In genomic region chr7:139730746-139731612, GRCh38 we compare ENCODE assay signal across 8 cellular contexts. TPM values are rescaled to one million over a fixed set of nuclear protein-coding genes. Genes with fewer than 3 reads are reported as not detected.
DNase-seq lines count a peak whose midpoint lies in the region; ATAC-seq and TF ChIP-seq lines count a peak whose summit lies in the region.

No MANE protein-coding gene starts in this region.

- peaks cover 3 to 79% (median 30%) of the 10 kb centered on the region in 4 donors for H3K4me1 ChIP-seq in right lobe of liver

- 25% methylated on average over 14 of the region's 15 CpGs for WGBS in right lobe of liver (ENCODE audit: insufficient coverage, low coverage, low lambda C conversion rate, missing lambda C conversion rate)

- H3K27ac ChIP-seq in KOPT-K1 (ENCODE audit: low read depth, low read length, poor library complexity, severe bottlenecking): peak overlapping the region; percentile 22
- H3K27ac ChIP-seq in right lobe of liver: peak overlapping the region; percentile 25 to 78 (median 72)

- H3K36me3 ChIP-seq in KOPT-K1 (ENCODE audit: insufficient read depth, low read length): no peaks in the 10 kb centered on the region
- no peaks in the 10 kb centered on the region for H3K36me3 ChIP-seq in right lobe of liver
- no peaks in the 10 kb centered on the region for H3K36me3 ChIP-seq in H7 (replicated peaks; ENCODE audit: control insufficient read depth, insufficient read depth, low read length)

- ATAC-seq in right lobe of liver: peak; percentile 26 to 34 (median 29)

- TF ChIP-seq POLR2A in right lobe of liver (IDR thresholded peaks at IDR 0.05): peak; percentile 38

- intact Hi-C loops in right lobe of liver (cut with DNase I): no loop called here

- no peak overlapping the region for H3K4me3 ChIP-seq in astrocyte of the spinal cord (ENCODE audit: low read depth, low read length)
- H3K4me3 ChIP-seq in right lobe of liver: no peak overlapping the region
- no peak overlapping the region for H3K4me3 ChIP-seq in H7 (ENCODE audit: insufficient read depth, low read depth, low read length)

- H3K27me3 ChIP-seq in right lobe of liver (no peaks in the 10 kb centered on the region), H7 (ENCODE audit: control insufficient read depth, insufficient read depth, low read length) (no peaks in the 10 kb centered on the region)

- TF ChIP-seq CTCF in GM20000 (IDR thresholded peaks at IDR 0.05; ENCODE audit: extremely low read depth, missing control alignments): no peak
- no peak for TF ChIP-seq CTCF in astrocyte of the spinal cord (IDR thresholded peaks at IDR 0.05; ENCODE audit: low read depth, low read length)
- no peak for TF ChIP-seq CTCF in right lobe of liver (IDR thresholded peaks at IDR 0.05)

- DNase-seq in ACHN (peak; percentile 55), GM20000 (ENCODE audit: low spot score) (peak; percentile 30), astrocyte of the spinal cord (ENCODE audit: low read depth, low spot score) (peak; percentile 86), right lobe of liver (peak in 2 of 3 donors; percentile 62 to 71), H7 (no peak)
- DNase-seq in activated CD8-positive, alpha-beta memory T cell treated with anti-CD3 and anti-CD28 coated beads, Interleukin-2, amount 50 U/mL, for 48 hours: no peak
- DNase-seq in stimulated activated CD4-positive, alpha-beta T cell treated with anti-CD3 and anti-CD28 coated beads, Interleukin-1b, Interleukin-23, amount 100 ng/mL, for 48 hours: no peak

- in situ Hi-C loops in ACHN (cut with HindIII; ENCODE audit: low pct_ligation_motif_present, low pct_unique_long_range_greater_than_20kb, low sequenced_read_pairs): no loop called here
- in situ Hi-C loops in astrocyte of the spinal cord (cut with HindIII; ENCODE audit: low sequenced_read_pairs): no loop called here

- H3K9me3 ChIP-seq in KOPT-K1 (ENCODE audit: insufficient read depth, low read length, poor library complexity, severe bottlenecking) (no peaks in the 10 kb centered on the region), right lobe of liver (no peaks in the 10 kb centered on the region)

RNA-seq across cellular contexts. Expression of gene HIPK2, which starts 46.8 kb away (rescaled TPM):
- 10 to 100 TPM; 48.5 to 68.0 (median 59.6) TPM for total RNA-seq in right lobe of liver
- total RNA-seq in H7 (2014; rRNA removed; shearing (Covaris generic)): 8.6 and 9.1 TPM in 2 replicates

Comparison
In these comparisons a context has a peak if more than half of its experiments do, and no peak if none do; other contexts are left out.
1. DNase-seq: peak in ACHN (single experiment), GM20000 (single experiment), astrocyte of the spinal cord (single experiment) and right lobe of liver (2 of 3); none in activated CD8-positive, alpha-beta memory T cell treated with anti-CD3 and anti-CD28 coated beads, Interleukin-2, amount 50 U/mL, for 48 hours (single experiment), H7 (single experiment) and stimulated activated CD4-positive, alpha-beta T cell treated with anti-CD3 and anti-CD28 coated beads, Interleukin-1b, Interleukin-23, amount 100 ng/mL, for 48 hours (single experiment).